In the genomic region with DNA sequence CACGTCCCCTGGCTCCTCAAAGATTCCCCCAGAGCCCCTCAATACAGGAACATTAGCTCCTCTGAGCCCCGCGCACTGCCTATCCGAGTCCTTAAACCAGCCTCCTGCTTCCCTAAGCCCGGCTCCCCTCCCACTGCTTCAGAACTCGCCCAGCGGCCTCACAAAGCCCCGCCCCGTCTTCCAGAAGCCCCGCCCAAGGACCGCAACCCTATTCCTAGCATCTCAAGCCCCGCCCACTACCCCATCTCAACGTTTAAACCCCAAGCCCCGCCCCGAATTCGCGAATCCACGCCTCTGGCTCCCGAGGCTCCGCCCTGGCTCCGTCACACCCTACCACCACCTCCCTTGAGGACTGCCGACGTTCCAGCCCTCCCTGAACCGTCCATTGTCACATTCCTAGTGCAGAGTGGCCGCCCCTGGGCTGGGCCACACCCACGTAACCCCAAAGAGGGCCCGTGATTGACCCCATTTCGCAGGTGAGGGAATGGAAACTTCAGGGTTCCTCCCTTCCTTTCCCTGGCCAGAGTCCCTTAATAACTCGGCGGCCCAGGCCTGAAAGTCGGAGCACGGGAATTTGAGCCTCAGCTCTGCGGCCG, we compare ENCODE assay signal across 8 cellular contexts. TPM values are rescaled to one million over a fixed set of nuclear protein-coding genes. Genes with fewer than 3 reads are reported as not detected.
A peak's percentile ranks its signal among the peaks of the same experiment; 100 is the strongest.
DNase-seq lines count a peak whose midpoint lies in the region; ATAC-seq and TF ChIP-seq lines count a peak whose summit lies in the region.

No MANE protein-coding gene starts in this region.

- H4K20me1 ChIP-seq in BLaER1 treated with 17β-estradiol and CSF1 and Interleukin-3, amounts not matched to agents 10 nM and 100 nM, result peaks cover 0 to 33% (median 20%) of the 10 kb centered on the region in 11 experiments; a peak in 10 of 22 replicates

- POLR2A ChIA-PET in activated CD4-positive, alpha-beta memory T cell treated with anti-CD3 and anti-CD28 coated beads for 36 hours (lab: Charles Lee), result interaction anchor here (3.0 kb wide), 1 partner anchor 42 kb away, joined by 23 read pairs; no protein-coding TSS in a partner anchor

- peak overlapping the region; percentile 66 to 94 (median 90) for H3K4me2 ChIP-seq in BLaER1 treated with 17β-estradiol and CSF1 and Interleukin-3, amounts not matched to agents 10 nM and 100 nM

- peak overlapping the region; percentile 76 to 96 (median 82) for H3K4me3 ChIP-seq in BLaER1 treated with 17β-estradiol and CSF1 and Interleukin-3, amounts not matched to agents 10 nM and 100 nM
- H3K4me3 ChIP-seq in dorsolateral prefrontal cortex, result peak overlapping the region; percentile 64 to 97 (median 88)
- peak overlapping the region; percentile 73 to 77 (median 77) for H3K4me3 ChIP-seq in right lobe of liver

- H3K27me3 Mint-ChIP-seq in activated CD4-positive, alpha-beta memory T cell treated with anti-CD3 and anti-CD28 coated beads for 36 hours, result no peaks in the 10 kb centered on the region

- no peaks in the 10 kb centered on the region for H3K36me3 Mint-ChIP-seq in activated CD4-positive, alpha-beta memory T cell treated with anti-CD3 and anti-CD28 coated beads for 36 hours

- peaks cover 0 to 5% (median 0%) of the 10 kb centered on the region in 11 experiments; a peak in 5 of 22 replicates for H3K36me3 ChIP-seq in BLaER1 treated with 17β-estradiol and CSF1 and Interleukin-3, amounts not matched to agents 10 nM and 100 nM
- H3K36me3 ChIP-seq in right lobe of liver, result no peaks in the 10 kb centered on the region

- DNase-seq in NCI-H748 treated with DMSO at 0.1 percent for 48 hours (lab: John Stamatoyannopoulos, UW) (peak; percentile 95), dorsolateral prefrontal cortex (peak; percentile 91 to 98 (median 96)), right lobe of liver (peak; percentile 100)
- DNase-seq in activated CD4-positive, alpha-beta memory T cell treated with anti-CD3 and anti-CD28 coated beads for 36 hours, result peak; percentile 99
- peak; percentile 95 to 96 for DNase-seq in stimulated activated CD4-positive, alpha-beta T cell treated with anti-CD3 and anti-CD28 coated beads, Interleukin-4, amount 100 ng/mL, for 4 hours

- H3K9me3 ChIP-seq in BLaER1 treated with 17β-estradiol and CSF1 and Interleukin-3, amounts not matched to agents 10 nM and 100 nM (replicated peaks in 1 of 11), result no peaks in the 10 kb centered on the region
- H3K9me3 ChIP-seq in right lobe of liver, result no peaks in the 10 kb centered on the region

- WGBS in right lobe of liver (ENCODE audit: insufficient coverage, low coverage, low lambda C conversion rate, missing lambda C conversion rate), result 1% methylated on average over 26 of the region's 34 CpGs

- peaks cover 37 to 67% (median 48%) of the 10 kb centered on the region in 10 experiments for H3K4me1 ChIP-seq in BLaER1 treated with 17β-estradiol and CSF1 and Interleukin-3, amounts not matched to agents 10 nM and 100 nM
- H3K4me1 ChIP-seq in right lobe of liver, result peaks cover 0 to 25% (median 9%) of the 10 kb centered on the region in 4 donors

- TF ChIP-seq POLR2A in right lobe of liver (IDR thresholded peaks at IDR 0.05), result peak; percentile 62

- ATAC-seq in GM19397 (IDR thresholded peaks at IDR 0.05; ENCODE audit: unreplicated experiment), result peak; percentile 44
- ATAC-seq in HG03565 (IDR thresholded peaks at IDR 0.05; ENCODE audit: unreplicated experiment), result peak; percentile 31
- ATAC-seq in right lobe of liver, result peak; percentile 76 to 85 (median 80)

- H3K27me3 ChIP-seq in BLaER1 treated with 17β-estradiol and CSF1 and Interleukin-3, amounts not matched to agents 10 nM and 100 nM, result no peaks in the 10 kb centered on the region
- H3K27me3 ChIP-seq in dorsolateral prefrontal cortex, result no peaks in the 10 kb centered on the region
- no peaks in the 10 kb centered on the region for H3K27me3 ChIP-seq in right lobe of liver

- H3K27ac Mint-ChIP-seq in activated CD4-positive, alpha-beta memory T cell treated with anti-CD3 and anti-CD28 coated beads for 36 hours, result peak overlapping the region; percentile 91

- intact Hi-C loops in activated CD4-positive, alpha-beta memory T cell treated with anti-CD3 and anti-CD28 coated beads for 36 hours (cut with micrococcal nuclease), result loop anchor here (1.0 to 5.0 kb wide), 9 partner anchors 41 to 361 kb away; a partner anchor contains a TSS
- intact Hi-C loops in dorsolateral prefrontal cortex (cut with DNase I) (loop anchor here (1.0 to 10.0 kb wide), 5 partner anchors 40 to 169 kb away; a partner anchor contains a TSS), right lobe of liver (cut with DNase I) (no loop called here)

- TF ChIP-seq CTCF in dorsolateral prefrontal cortex (IDR thresholded peaks at IDR 0.05 in 54 of 56, conservative IDR thresholded peaks at IDR 0.05 in 2 of 56; ENCODE audit: low read depth in 1 of 56, partially characterized antibody in 56 of 56) (peak in 18 of 56 donors; percentile 2 to 36 (median 20)), right lobe of liver (IDR thresholded peaks at IDR 0.05) (no peak)

- peak overlapping the region; percentile 87 to 96 (median 91) for H3K9ac ChIP-seq in BLaER1 treated with 17β-estradiol and CSF1 and Interleukin-3, amounts not matched to agents 10 nM and 100 nM

- peak overlapping the region; percentile 81 to 93 (median 86); a peak in 21 of 22 replicates for H3K27ac ChIP-seq in BLaER1 treated with 17β-estradiol and CSF1 and Interleukin-3, amounts not matched to agents 10 nM and 100 nM
- peak overlapping the region; percentile 71 to 99 (median 95) for H3K27ac ChIP-seq in dorsolateral prefrontal cortex
- peak overlapping the region; percentile 92 to 97 (median 95) for H3K27ac ChIP-seq in right lobe of liver

- H3K9me3 Mint-ChIP-seq in activated CD4-positive, alpha-beta memory T cell treated with anti-CD3 and anti-CD28 coated beads for 36 hours, result no peaks in the 10 kb centered on the region

- peak overlapping the region; percentile 91 for H3K4me3 Mint-ChIP-seq in activated CD4-positive, alpha-beta memory T cell treated with anti-CD3 and anti-CD28 coated beads for 36 hours

- peaks cover 34% of the 10 kb centered on the region for H3K4me1 Mint-ChIP-seq in activated CD4-positive, alpha-beta memory T cell treated with anti-CD3 and anti-CD28 coated beads for 36 hours (ENCODE audit: low read depth)

- CTCF ChIA-PET in activated CD4-positive, alpha-beta memory T cell treated with anti-CD3 and anti-CD28 coated beads for 36 hours (lab: Charles Lee), result interaction anchor here (1.2 to 1.6 kb wide), 3 partner anchors 42 to 69 kb away, joined by 6 to 10 read pairs (median 6); no protein-coding TSS in a partner anchor

RNA-seq across cellular contexts. Expression of a gene that starts 0.6 kb away (rescaled TPM):
- total RNA-seq in activated CD4-positive, alpha-beta memory T cell treated with anti-CD3 and anti-CD28 coated beads for 36 hours, result 10 to 100 TPM; 62.1 to 70.9 TPM
- total RNA-seq in dorsolateral prefrontal cortex, result 100 to 1,000 TPM in 112 of 120 experiments, 10 to 100 TPM in 8; 87.2 to 202 (median 122) TPM
- 100 to 1,000 TPM in 1 of 6 experiments, 10 to 100 TPM in 5; 36.6 to 100 (median 57.5) TPM for total RNA-seq in right lobe of liver

Comparison
In these comparisons a context has a peak if more than half of its experiments do, and no peak if none do; other contexts are left out.
1. Peak in every context shown above with its lines: DNase-seq, ATAC-seq, H3K4me3 ChIP-seq and H3K27ac ChIP-seq.
2. intact Hi-C loops: an anchor here in activated CD4-positive, alpha-beta memory T cell treated with anti-CD3 and anti-CD28 coated beads for 36 hours (1.0 to 5.0 kb wide) and dorsolateral prefrontal cortex (1.0 to 10.0 kb wide); none called in right lobe of liver.